Comparison of ENCODE assay signal across 7 cellular contexts in genomic region chr11:71453911-71454304, GRCh38. TPM values are rescaled to one million over a fixed set of nuclear protein-coding genes. Genes with fewer than 3 reads are reported as not detected.
DNase-seq lines count a peak whose midpoint lies in the region; ATAC-seq and TF ChIP-seq lines count a peak whose summit lies in the region.

No MANE protein-coding gene starts in this region.

- POLR2A ChIA-PET in WTC11 (lab: Charles Lee) = no interaction called here

- 78% methylated on average over 7 of the region's 7 CpGs for WGBS in smooth muscle cell (ENCODE audit: low lambda C conversion rate)

- no peaks in the 10 kb centered on the region for H3K27me3 ChIP-seq in smooth muscle cell (ENCODE audit: low read depth)

- peaks cover 12% of the 10 kb centered on the region for H3K79me2 ChIP-seq in smooth muscle cell (ENCODE audit: low read depth)

- no peak for DNase-seq in HFFc6
- DNase-seq in WTC11 (ENCODE audit: low spot score) = no peak
- DNase-seq in smooth muscle cell (lab: John Stamatoyannopoulos, UW; ENCODE audit: unreplicated experiment) = no peak
- DNase-seq in HPDE6-E6E7 (ENCODE audit: extremely low spot score) = no peak
- DNase-seq in A172 (ENCODE audit: low spot score) = no peak

- no peak overlapping the region for H3K27ac ChIP-seq in smooth muscle cell (ENCODE audit: low read depth)

- H3K4me1 Mint-ChIP-seq in HFFc6 (ENCODE audit: low read depth) = peaks cover 39% of the 10 kb centered on the region
- peaks cover 33% of the 10 kb centered on the region for H3K4me1 Mint-ChIP-seq in WTC11

- H3K36me3 Mint-ChIP-seq in HFFc6 (ENCODE audit: low read depth) (peaks cover 18% of the 10 kb centered on the region), WTC11 (peaks cover 22% of the 10 kb centered on the region)

- H3K9me3 ChIP-seq in smooth muscle cell (replicated peaks; ENCODE audit: low read depth) = no peaks in the 10 kb centered on the region

- CTCF ChIA-PET in WTC11 (lab: Charles Lee) = interaction anchor here (2.9 kb wide), 1 partner anchor 109 kb away, joined by 16 read pairs; no protein-coding TSS in a partner anchor

- TF ChIP-seq CTCF in HFFc6 (IDR thresholded peaks at IDR 0.05) (no peak), WTC11 (IDR thresholded peaks at IDR 0.05) (no peak), smooth muscle cell (IDR thresholded peaks at IDR 0.05; ENCODE audit: borderline replicate concordance, insufficient read depth, poor library complexity, severe bottlenecking) (no peak)

- no peaks in the 10 kb centered on the region for H3K36me3 ChIP-seq in smooth muscle cell (ENCODE audit: low read depth)

- H4K20me1 ChIP-seq in smooth muscle cell (ENCODE audit: low read depth) = peaks cover 25% of the 10 kb centered on the region

- no peak overlapping the region for H2AFZ ChIP-seq in smooth muscle cell (ENCODE audit: low read depth)

- H3K4me3 Mint-ChIP-seq in HFFc6 (peak overlapping the region; percentile 96), WTC11 (peak overlapping the region; percentile 88)

- H3K4me1 ChIP-seq in smooth muscle cell (ENCODE audit: low read depth) = peaks cover 11% of the 10 kb centered on the region

- H3K27me3 Mint-ChIP-seq in HFFc6 (ENCODE audit: insufficient read depth) (no peaks in the 10 kb centered on the region), WTC11 (ENCODE audit: low read depth) (no peaks in the 10 kb centered on the region)

- H3F3A ChIP-seq in smooth muscle cell (ENCODE audit: low read depth) = no peaks in the 10 kb centered on the region

- H3K4me2 ChIP-seq in smooth muscle cell = peak overlapping the region; percentile 90

- H3K9ac ChIP-seq in smooth muscle cell (ENCODE audit: low read depth) = peak overlapping the region; percentile 82

- H3K27ac Mint-ChIP-seq in HFFc6 (peak overlapping the region; percentile 76; the same call in 1 of the 2 replicates), WTC11 (no peak overlapping the region)

- H3K9me3 Mint-ChIP-seq in HFFc6 = no peaks in the 10 kb centered on the region
- no peaks in the 10 kb centered on the region for H3K9me3 Mint-ChIP-seq in WTC11

- ATAC-seq in WTC11 (no peak), GM21381 (IDR thresholded peaks at IDR 0.05; ENCODE audit: unreplicated experiment) (no peak)

- peak overlapping the region; percentile 82 for H3K4me3 ChIP-seq in iPS-11a (ENCODE audit: low read depth, low read length)
- peak overlapping the region; percentile 97 for H3K4me3 ChIP-seq in smooth muscle cell

TF ChIP-seq in WTC11, 78 proteins besides CTCF, POLR2A, EP300 and RAD21:
- no peak for TF ChIP-seq RELA (CRISPR knock-in tag; IDR thresholded peaks at IDR 0.05; ENCODE audit: borderline replicate concordance)
- no peak for TF ChIP-seq JAZF1 (CRISPR knock-in tag; IDR thresholded peaks at IDR 0.05)
- TF ChIP-seq EMX1 (CRISPR knock-in tag; IDR thresholded peaks at IDR 0.05) = no peak
- no peak for TF ChIP-seq TCF7 (CRISPR knock-in tag; IDR thresholded peaks at IDR 0.05; ENCODE audit: low read depth)
- TF ChIP-seq, protein P1, sequence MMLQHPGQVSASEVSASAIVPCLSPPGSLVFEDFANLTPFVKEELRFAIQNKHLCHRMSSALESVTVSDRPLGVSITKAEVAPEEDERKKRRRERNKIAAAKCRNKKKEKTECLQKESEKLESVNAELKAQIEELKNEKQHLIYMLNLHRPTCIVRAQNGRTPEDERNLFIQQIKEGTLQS (CRISPR knock-in tag; conservative IDR thresholded peaks at IDR 0.05) = no peak
- no peak for TF ChIP-seq GABPB1 (CRISPR knock-in tag; IDR thresholded peaks at IDR 0.05)
- no peak for TF ChIP-seq ZNF423 (CRISPR knock-in tag; IDR thresholded peaks at IDR 0.05)
- TF ChIP-seq, protein P2, sequence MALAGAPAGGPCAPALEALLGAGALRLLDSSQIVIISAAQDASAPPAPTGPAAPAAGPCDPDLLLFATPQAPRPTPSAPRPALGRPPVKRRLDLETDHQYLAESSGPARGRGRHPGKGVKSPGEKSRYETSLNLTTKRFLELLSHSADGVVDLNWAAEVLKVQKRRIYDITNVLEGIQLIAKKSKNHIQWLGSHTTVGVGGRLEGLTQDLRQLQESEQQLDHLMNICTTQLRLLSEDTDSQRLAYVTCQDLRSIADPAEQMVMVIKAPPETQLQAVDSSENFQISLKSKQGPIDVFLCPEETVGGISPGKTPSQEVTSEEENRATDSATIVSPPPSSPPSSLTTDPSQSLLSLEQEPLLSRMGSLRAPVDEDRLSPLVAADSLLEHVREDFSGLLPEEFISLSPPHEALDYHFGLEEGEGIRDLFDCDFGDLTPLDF (CRISPR knock-in tag; IDR thresholded peaks at IDR 0.05) = no peak
- no peak for TF ChIP-seq PRDM15 (CRISPR knock-in tag; IDR thresholded peaks at IDR 0.05)
- TF ChIP-seq, protein P3, sequence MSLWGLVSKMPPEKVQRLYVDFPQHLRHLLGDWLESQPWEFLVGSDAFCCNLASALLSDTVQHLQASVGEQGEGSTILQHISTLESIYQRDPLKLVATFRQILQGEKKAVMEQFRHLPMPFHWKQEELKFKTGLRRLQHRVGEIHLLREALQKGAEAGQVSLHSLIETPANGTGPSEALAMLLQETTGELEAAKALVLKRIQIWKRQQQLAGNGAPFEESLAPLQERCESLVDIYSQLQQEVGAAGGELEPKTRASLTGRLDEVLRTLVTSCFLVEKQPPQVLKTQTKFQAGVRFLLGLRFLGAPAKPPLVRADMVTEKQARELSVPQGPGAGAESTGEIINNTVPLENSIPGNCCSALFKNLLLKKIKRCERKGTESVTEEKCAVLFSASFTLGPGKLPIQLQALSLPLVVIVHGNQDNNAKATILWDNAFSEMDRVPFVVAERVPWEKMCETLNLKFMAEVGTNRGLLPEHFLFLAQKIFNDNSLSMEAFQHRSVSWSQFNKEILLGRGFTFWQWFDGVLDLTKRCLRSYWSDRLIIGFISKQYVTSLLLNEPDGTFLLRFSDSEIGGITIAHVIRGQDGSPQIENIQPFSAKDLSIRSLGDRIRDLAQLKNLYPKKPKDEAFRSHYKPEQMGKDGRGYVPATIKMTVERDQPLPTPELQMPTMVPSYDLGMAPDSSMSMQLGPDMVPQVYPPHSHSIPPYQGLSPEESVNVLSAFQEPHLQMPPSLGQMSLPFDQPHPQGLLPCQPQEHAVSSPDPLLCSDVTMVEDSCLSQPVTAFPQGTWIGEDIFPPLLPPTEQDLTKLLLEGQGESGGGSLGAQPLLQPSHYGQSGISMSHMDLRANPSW (CRISPR knock-in tag; conservative IDR thresholded peaks at IDR 0.05; ENCODE audit: low read depth) = no peak
- no peak for TF ChIP-seq USF2 (CRISPR knock-in tag; IDR thresholded peaks at IDR 0.05)
- TF ChIP-seq ZNF396 (CRISPR knock-in tag; IDR thresholded peaks at IDR 0.05; ENCODE audit: borderline replicate concordance) = no peak
- TF ChIP-seq CREB1 (CRISPR knock-in tag; IDR thresholded peaks at IDR 0.05) = no peak
TF ChIP-seq in WTC11: peak in this region for 0.

RNA-seq across cellular contexts. Expression of gene NADSYN1, which starts 0.9 kb away (rescaled TPM):
- 10 to 100 TPM; 39.3 to 48.0 (median 46.7) TPM for total RNA-seq in HFFc6 (2021; fragmentation: NEBNext Ultra II Directional; extraction: Animal tissue kit (Norgen Biotek cat#: 25700))
- total RNA-seq in WTC11 (2021) (43.4 to 45.6 TPM (median 45.1 TPM) in 3 replicates), smooth muscle cell (30.2 and 45.4 TPM in 2 replicates)
- polyA plus RNA-seq in smooth muscle cell = 33.8 and 41.2 TPM in 2 replicates
- total RNA-seq in A172 (2014; rRNA removed; shearing (Covaris generic)) = 45.1 and 47.3 TPM in 2 replicates

RNA-seq across cellular contexts. Expression of gene DHCR7, which starts 5.7 kb away (rescaled TPM):
- total RNA-seq in HFFc6 (2021; fragmentation: NEBNext Ultra II Directional; extraction: Animal tissue kit (Norgen Biotek cat#: 25700)) = 10 to 100 TPM; 44.6 to 55.9 (median 48.9) TPM
- total RNA-seq in WTC11 (2021) (104 to 120 TPM (median 120 TPM) in 3 replicates), smooth muscle cell (50.1 and 65.9 TPM in 2 replicates)
- polyA plus RNA-seq in smooth muscle cell = 81.0 and 99.1 TPM in 2 replicates
- 43.5 and 82.8 TPM in 2 replicates for total RNA-seq in A172 (2014; rRNA removed; shearing (Covaris generic))
